9 cellular contexts compared by ENCODE assay signal in the genomic region with DNA sequence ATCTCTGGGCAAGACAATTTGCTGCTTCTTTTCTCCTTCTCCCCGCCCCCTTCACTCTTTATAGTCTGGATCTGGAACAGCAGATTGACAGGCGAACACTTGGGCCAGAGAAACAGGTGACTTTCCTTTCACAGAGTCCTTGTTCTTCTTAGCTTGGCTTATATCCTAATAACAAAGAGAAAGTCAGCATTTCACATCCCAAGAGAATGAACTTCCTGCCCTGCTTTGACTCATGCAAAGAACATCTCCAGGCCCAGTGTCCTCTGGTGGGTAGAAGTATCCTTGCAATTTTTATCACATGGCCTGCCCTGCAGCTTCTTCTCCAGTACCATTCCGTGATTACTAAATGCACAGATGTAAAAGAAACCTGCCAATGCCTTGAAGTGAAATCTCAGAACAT.
A peak's percentile ranks its signal among the peaks of the same experiment; 100 is the strongest.
DNase-seq lines count a peak whose midpoint lies in the region; TF ChIP-seq lines count a peak whose summit lies in the region.
"Had no signal": no experiment of that assay in that cellular context is flagged by ENCODE, and none has a peak within 500 bp of the region (broad histone marks: within the 10 kb centered on the region; RNA-seq: fewer than 3 reads in every experiment).

No MANE protein-coding gene starts in this region.

- H3K27me3 ChIP-seq in stomach = no peaks in the 10 kb centered on the region

- no peaks in the 10 kb centered on the region for H3K36me3 ChIP-seq in stomach

- H3K9me3 ChIP-seq in stomach = no peaks in the 10 kb centered on the region

- no peak for TF ChIP-seq POLR2A in stomach (IDR thresholded peaks at IDR 0.05)

- DNase-seq in AG20443 (ENCODE audit: low spot score) (peak; percentile 78), NCI-H82 treated with DMSO at 0.1 percent for 48 hours (lab: John Stamatoyannopoulos, UW; ENCODE audit: unreplicated experiment) (peak; percentile 22), epithelial cell of proximal tubule (ENCODE audit: low read depth) (peak; percentile 97), myocyte (ENCODE audit: low read depth) (peak; percentile 83), stomach (no peak), DMS114 treated with DMSO at 0.1 percent for 48 hours (lab: John Stamatoyannopoulos, UW; ENCODE audit: unreplicated experiment) (no peak), NCI-H526 (lab: John Stamatoyannopoulos, UW) (no peak), NCI-H2196 (lab: John Stamatoyannopoulos, UW; ENCODE audit: unreplicated experiment) (no peak)
- DNase-seq: stimulated activated CD4-positive, alpha-beta T cell treated with anti-CD3 and anti-CD28 coated beads, Interleukin-4, amount 100 ng/mL, for 1 hour had no signal

- TF ChIP-seq CTCF in epithelial cell of proximal tubule (conservative IDR thresholded peaks at IDR 0.05; ENCODE audit: low read depth, low read length) = peak; percentile 40
- no peak for TF ChIP-seq CTCF in stomach (IDR thresholded peaks at IDR 0.05)

- TF ChIP-seq EP300 in stomach (IDR thresholded peaks at IDR 0.05) = no peak

- no peak overlapping the region for H3K4me3 ChIP-seq in epithelial cell of proximal tubule (ENCODE audit: low read depth, low read length)
- H3K4me3 ChIP-seq in stomach = no peak overlapping the region

- intact Hi-C loops in stomach (cut with DNase I; ENCODE audit: low total_unique reads) = no loop called here

- H3K4me1 ChIP-seq in stomach = peaks cover 0 to 20% (median 7%) of the 10 kb centered on the region in 4 donors

- WGBS in stomach, 5 donors = 59 to 76% (median 74%) methylated on average over 3 of the region's 3 CpGs

- H3K27ac ChIP-seq in stomach = no peak overlapping the region

Comparison
In these comparisons a context has a peak if more than half of its experiments do, and no peak if none do; other contexts are left out.
1. DNase-seq: peak in AG20443 (single experiment), NCI-H82 treated with DMSO at 0.1 percent for 48 hours (single experiment), epithelial cell of proximal tubule (single experiment) and myocyte (single experiment); none in stomach (single experiment), DMS114 treated with DMSO at 0.1 percent for 48 hours (single experiment), NCI-H526 (0 of 2) and NCI-H2196 (single experiment).